Comparison of ENCODE assay signal across 26 cellular contexts in the genomic region with DNA sequence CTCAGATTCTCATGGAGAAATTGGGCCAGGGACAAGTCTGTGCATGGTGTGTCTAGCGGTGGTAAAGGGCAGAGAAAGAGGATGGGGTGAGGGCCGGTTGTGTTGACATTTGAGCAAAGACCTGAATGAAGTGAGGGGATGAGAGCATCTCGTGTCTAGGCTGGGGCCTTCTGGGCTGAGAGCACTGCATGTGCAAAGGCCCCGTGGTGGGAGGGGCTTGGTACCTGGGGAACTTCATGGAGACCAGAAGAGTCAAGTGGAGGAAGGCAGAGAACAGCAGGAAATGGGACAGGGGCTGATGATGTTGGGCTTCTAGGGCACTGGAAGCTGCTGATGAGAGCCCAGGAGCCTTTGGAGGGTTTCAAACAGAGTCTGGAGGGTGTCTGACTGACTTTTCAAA.
DNase-seq lines count a peak whose midpoint lies in the region; ATAC-seq and TF ChIP-seq lines count a peak whose summit lies in the region.
"Had no signal": no experiment of that assay in that cellular context is flagged by ENCODE, and none has a peak within 500 bp of the region (broad histone marks: within the 10 kb centered on the region; RNA-seq: fewer than 3 reads in every experiment).

No MANE protein-coding gene starts in this region.

- H3K79me2 ChIP-seq in PC-3 (ENCODE audit: low read length) = peaks cover 75% of the 10 kb centered on the region

- no peaks in the 10 kb centered on the region for H3K9me3 Mint-ChIP-seq in Calu3 (ENCODE audit: low read depth, unreplicated experiment)
- H3K9me3 Mint-ChIP-seq in endothelial cell (ENCODE audit: unreplicated experiment) = no peaks in the 10 kb centered on the region
- H3K9me3 Mint-ChIP-seq in neural crest cell = no peaks in the 10 kb centered on the region
- H3K9me3 Mint-ChIP-seq: activated naive CD4-positive, alpha-beta T cell treated with anti-CD3 and anti-CD28 coated beads, Interleukin-2, amount 10 ng/mL, durations not matched to agents 7 days and 5 days; activated T-helper 1 cell treated with anti-CD3 and anti-CD28 coated beads, Interleukin-12 subunit alpha, Interleukin-12 subunit beta, Interleukin-2, Interleukin-4 antibody, amounts not matched to agents 30 ng/mL and 10 ng/mL and 1 ng/mL, durations not matched to agents 14 hours and 24 hours and 36 hours; effector memory CD8-positive, alpha-beta T cell had no signal

- H2AFZ ChIP-seq in PC-3 (ENCODE audit: low read length) = no peak overlapping the region

- H3K4me1 Mint-ChIP-seq in Calu3 (ENCODE audit: low read depth, unreplicated experiment) (peaks cover 71% of the 10 kb centered on the region), endothelial cell (ENCODE audit: unreplicated experiment) (peaks cover 21% of the 10 kb centered on the region), neural crest cell (peaks cover 38% of the 10 kb centered on the region)
- H3K4me1 Mint-ChIP-seq: activated naive CD4-positive, alpha-beta T cell treated with anti-CD3 and anti-CD28 coated beads, Interleukin-2, amount 10 ng/mL, durations not matched to agents 7 days and 5 days had no signal

- intact Hi-C loops in Calu3 (cut with micrococcal nuclease; ENCODE audit: unreplicated experiment) (loop anchor here (5.0 kb wide), 1 partner anchor 66 kb away; no protein-coding TSS in a partner anchor), PC-3 (cut with micrococcal nuclease) (loop anchor here (10.0 kb wide), 1 partner anchor 1614 kb away; no protein-coding TSS in a partner anchor)

- H3K27me3 ChIP-seq in PC-3 (ENCODE audit: low read length) (no peaks in the 10 kb centered on the region), HAP-1 (ENCODE audit: low read depth) (no peaks in the 10 kb centered on the region)
- H3K27me3 ChIP-seq: breast epithelium, colonic mucosa, esophagus muscularis mucosa, neutrophil, suprapubic skin had no signal

- H3K4me3 Mint-ChIP-seq in Calu3 (ENCODE audit: low read depth, unreplicated experiment) = peak overlapping the region; percentile 87
- H3K4me3 Mint-ChIP-seq in endothelial cell (ENCODE audit: unreplicated experiment) = peak overlapping the region; percentile 49
- H3K4me3 Mint-ChIP-seq in neural crest cell = no peak overlapping the region
- H3K4me3 Mint-ChIP-seq: activated naive CD4-positive, alpha-beta T cell treated with anti-CD3 and anti-CD28 coated beads, Interleukin-2, amount 10 ng/mL, durations not matched to agents 7 days and 5 days; activated T-helper 1 cell treated with anti-CD3 and anti-CD28 coated beads, Interleukin-12 subunit alpha, Interleukin-12 subunit beta, Interleukin-2, Interleukin-4 antibody, amounts not matched to agents 30 ng/mL and 10 ng/mL and 1 ng/mL, durations not matched to agents 14 hours and 24 hours and 36 hours; effector memory CD8-positive, alpha-beta T cell had no signal

- peaks cover 5% of the 10 kb centered on the region for H3F3A ChIP-seq in PC-3 (ENCODE audit: low read length, unreplicated experiment)

- no peaks in the 10 kb centered on the region for H3K27me3 Mint-ChIP-seq in Calu3 (ENCODE audit: unreplicated experiment)
- H3K27me3 Mint-ChIP-seq in endothelial cell (ENCODE audit: unreplicated experiment) = peaks cover 8% of the 10 kb centered on the region
- peaks cover 2% of the 10 kb centered on the region for H3K27me3 Mint-ChIP-seq in neural crest cell (ENCODE audit: low read depth)
- H3K27me3 Mint-ChIP-seq: activated naive CD4-positive, alpha-beta T cell treated with anti-CD3 and anti-CD28 coated beads, Interleukin-2, amount 10 ng/mL, durations not matched to agents 7 days and 5 days had no signal

- H3K36me3 Mint-ChIP-seq in Calu3 (ENCODE audit: insufficient read depth, unreplicated experiment) (peaks cover 13% of the 10 kb centered on the region), endothelial cell (ENCODE audit: low read depth, unreplicated experiment) (peaks cover 19% of the 10 kb centered on the region), neural crest cell (ENCODE audit: low read depth) (peaks cover 4% of the 10 kb centered on the region)
- H3K36me3 Mint-ChIP-seq: activated naive CD4-positive, alpha-beta T cell treated with anti-CD3 and anti-CD28 coated beads, Interleukin-2, amount 10 ng/mL, durations not matched to agents 7 days and 5 days had no signal

- ATAC-seq in PC-3 (no peak), HG03520 (IDR thresholded peaks at IDR 0.05; ENCODE audit: unreplicated experiment) (no peak)
- ATAC-seq: effector memory CD8-positive, alpha-beta T cell; K562 had no signal

- DNase-seq in Calu3 (no peak), PC-3 (no peak), endothelial cell (ENCODE audit: low spot score) (no peak), neural crest cell (ENCODE audit: low read depth, low spot score) (no peak), cortex of kidney (lab: John Stamatoyannopoulos, UW) (no peak), HAP-1 (ENCODE audit: low spot score in 2 of 2) (no peak)
- DNase-seq: activated naive CD4-positive, alpha-beta T cell treated with anti-CD3 and anti-CD28 coated beads, Interleukin-2, amount 10 ng/mL, durations not matched to agents 7 days and 5 days; colonic mucosa; effector memory CD8-positive, alpha-beta T cell; H7; left cardiac atrium; MM.1S; NCI-H2081; NCI-H2227 treated with DMSO at 0.1 percent for 48 hours; NCI-H526 treated with DMSO at 0.1 percent for 48 hours; RPMI8226; stimulated activated naive CD4-positive, alpha-beta T cell; T-helper 9 cell had no signal

- H3K4me2 ChIP-seq in PC-3 (ENCODE audit: low read length) = peak overlapping the region; percentile 91

- no peak overlapping the region for H3K9ac ChIP-seq in PC-3 (ENCODE audit: low read length)

- H3K9me2 ChIP-seq in PC-3 (replicated peaks; ENCODE audit: low read length) = no peaks in the 10 kb centered on the region

- H3K36me3 ChIP-seq in PC-3 (ENCODE audit: low read depth, low read length) = no peaks in the 10 kb centered on the region
- H3K36me3 ChIP-seq in HAP-1 (replicated peaks) = no peaks in the 10 kb centered on the region
- H3K36me3 ChIP-seq: breast epithelium, colonic mucosa, esophagus muscularis mucosa, neutrophil, prostate gland, suprapubic skin had no signal

- BruUV-seq in Calu3 (replicated peaks; lab: Mats Ljungman, UMichigan) (no TSS peak), PC-3 (replicated peaks; lab: Mats Ljungman, UMichigan) (no TSS peak)

- H3K9me3 ChIP-seq in PC-3 (ENCODE audit: low read length) = no peaks in the 10 kb centered on the region
- H3K9me3 ChIP-seq in HAP-1 = no peaks in the 10 kb centered on the region
- H3K9me3 ChIP-seq: breast epithelium, colonic mucosa, esophagus muscularis mucosa, neutrophil, prostate gland, suprapubic skin had no signal

- no peaks in the 10 kb centered on the region for H4K20me1 ChIP-seq in PC-3 (ENCODE audit: low read length)

- H3K27ac Mint-ChIP-seq in Calu3 (ENCODE audit: unreplicated experiment) = peak overlapping the region; percentile 99
- H3K27ac Mint-ChIP-seq in endothelial cell (ENCODE audit: unreplicated experiment) = no peak overlapping the region
- H3K27ac Mint-ChIP-seq in neural crest cell (ENCODE audit: unreplicated experiment) = peak overlapping the region; percentile 32
- H3K27ac Mint-ChIP-seq: activated naive CD4-positive, alpha-beta T cell treated with anti-CD3 and anti-CD28 coated beads, Interleukin-2, amount 10 ng/mL, durations not matched to agents 7 days and 5 days; activated T-helper 1 cell treated with anti-CD3 and anti-CD28 coated beads, Interleukin-12 subunit alpha, Interleukin-12 subunit beta, Interleukin-2, Interleukin-4 antibody, amounts not matched to agents 30 ng/mL and 10 ng/mL and 1 ng/mL, durations not matched to agents 14 hours and 24 hours and 36 hours; effector memory CD8-positive, alpha-beta T cell had no signal

- in situ Hi-C loops in HAP-1 (cut with MboI; ENCODE audit: low sequenced_read_pairs) = no loop called here

- H3K4me3 ChIP-seq in PC-3 (ENCODE audit: low read length) (peak overlapping the region; percentile 65), HAP-1 (no peak overlapping the region)
- H3K4me3 ChIP-seq: breast epithelium, colonic mucosa, esophagus muscularis mucosa, K562, prostate gland had no signal

- TF ChIP-seq CTCF in Calu3 (IDR thresholded peaks at IDR 0.05; ENCODE audit: unreplicated experiment) = no peak
- TF ChIP-seq CTCF in PC-3 (conservative IDR thresholded peaks at IDR 0.05; ENCODE audit: low read depth, low read length) = no peak
- TF ChIP-seq CTCF in endothelial cell (IDR thresholded peaks at IDR 0.05; ENCODE audit: unreplicated experiment) = no peak
- no peak for TF ChIP-seq CTCF in neural crest cell (conservative IDR thresholded peaks at IDR 0.05)

- H3K4me1 ChIP-seq in PC-3 (ENCODE audit: insufficient read depth, low read length) (peaks cover 51% of the 10 kb centered on the region), HAP-1 (no peaks in the 10 kb centered on the region)

- POLR2A ChIA-PET in PC-3 (lab: Charles Lee; ENCODE audit: unreplicated experiment) = interaction anchor here (0.5 to 1.6 kb wide), 3 partner anchors 48 to 666 kb away, joined by 3 to 7 read pairs (median 7); no protein-coding TSS in a partner anchor

- H3K27ac ChIP-seq in PC-3 (ENCODE audit: low read length) = peak overlapping the region; percentile 98
- H3K27ac ChIP-seq: colonic mucosa, esophagus muscularis mucosa, neutrophil had no signal

- CTCF ChIA-PET in Calu3 (lab: Charles Lee) = no interaction called here
- CTCF ChIA-PET in PC-3 (lab: Charles Lee) = no interaction called here
